In genomic region chr12:88458327-88458726, GRCh38 we compare ENCODE assay signal across 7 cellular contexts.
"Had no signal": no experiment of that assay in that cellular context is flagged by ENCODE, and none has a peak within 500 bp of the region (broad histone marks: within the 10 kb centered on the region; RNA-seq: fewer than 3 reads in every experiment).

No MANE protein-coding gene starts in this region.

- ATAC-seq: K562 had no signal

- DNase-seq: IMR-90, KBM-7, KG1 had no signal

- H3K4me2 ChIP-seq: KMS-11 had no signal

- H3K9ac ChIP-seq: KMS-11 had no signal

- FAIRE-seq: HTR-8/SVneo, K562 had no signal

- H3K4me3 ChIP-seq: K562 had no signal

- H3K27ac ChIP-seq: HL-60, KMS-11 had no signal
